In genomic region chr2:71631411-71631931, GRCh38 we compare ENCODE assay signal across 14 cellular contexts.
DNase-seq lines count a peak whose midpoint lies in the region; ATAC-seq and TF ChIP-seq lines count a peak whose summit lies in the region.
"Had no signal": no experiment of that assay in that cellular context is flagged by ENCODE, and none has a peak within 500 bp of the region (broad histone marks: within the 10 kb centered on the region; RNA-seq: fewer than 3 reads in every experiment).

No MANE protein-coding gene starts in this region.

- DNase-seq in EH (ENCODE audit: low read depth) (peak; percentile 77), NCI-H146 (lab: John Stamatoyannopoulos, UW) (peak; percentile 9), dorsolateral prefrontal cortex (no peak), omental fat pad (ENCODE audit: low spot score) (no peak), endothelial cell (ENCODE audit: low spot score) (no peak), iPS-NIHi11 (ENCODE audit: low spot score) (no peak)
- DNase-seq in activated T-cell treated with anti-CD3 and anti-CD28 coated beads, Interleukin-2, amount 50 U/mL, for 72 hours, result no peak
- no peak for DNase-seq in activated CD8-positive, alpha-beta T cell treated with anti-CD3 and anti-CD28 coated beads, Interleukin-2, amount 10 ng/mL, durations not matched to agents 7 days and 5 days
- DNase-seq: activated naive CD8-positive, alpha-beta T cell treated with anti-CD3 and anti-CD28 coated beads for 36 hours; Karpas-422; kidney; stimulated activated naive B cell treated with anti-CD40 and anti-IgM and Interleukin-4, amounts not matched to agents 10 μg/mL and 1 μg/mL and 100 μg/mL, for 72 hours had no signal

- intact Hi-C loops in dorsolateral prefrontal cortex (cut with DNase I), result no loop called here

- peaks cover 37% of the 10 kb centered on the region for H3K27me3 Mint-ChIP-seq in activated T-cell treated with anti-CD3 and anti-CD28 coated beads, Interleukin-2, amount 50 U/mL, for 72 hours (ENCODE audit: low read depth)
- peaks cover 2% of the 10 kb centered on the region for H3K27me3 Mint-ChIP-seq in endothelial cell (ENCODE audit: unreplicated experiment)
- peaks cover 10% of the 10 kb centered on the region for H3K27me3 Mint-ChIP-seq in activated CD8-positive, alpha-beta T cell treated with anti-CD3 and anti-CD28 coated beads, Interleukin-2, amount 10 ng/mL, durations not matched to agents 7 days and 5 days (ENCODE audit: low read depth)

- peak; percentile 55 for ATAC-seq in omental fat pad (ENCODE audit: low FRiP score)
- ATAC-seq in activated T-cell treated with anti-CD3 and anti-CD28 coated beads, Interleukin-2, amount 50 U/mL, for 72 hours (replicated peaks in 1 of 2), result no peak
- no peak for ATAC-seq in activated CD8-positive, alpha-beta T cell treated with anti-CD3 and anti-CD28 coated beads, Interleukin-2, amount 10 ng/mL, durations not matched to agents 7 days and 5 days
- ATAC-seq: stimulated activated naive B cell treated with anti-CD40 and anti-IgM and Interleukin-4, amounts not matched to agents 10 μg/mL and 1 μg/mL and 100 μg/mL, for 72 hours had no signal

- H3K36me3 Mint-ChIP-seq in activated T-cell treated with anti-CD3 and anti-CD28 coated beads, Interleukin-2, amount 50 U/mL, for 72 hours (ENCODE audit: insufficient read depth in 2 of 2), result no peaks in the 10 kb centered on the region
- peaks cover 49% of the 10 kb centered on the region for H3K36me3 Mint-ChIP-seq in endothelial cell (ENCODE audit: low read depth, unreplicated experiment)
- no peaks in the 10 kb centered on the region for H3K36me3 Mint-ChIP-seq in activated CD8-positive, alpha-beta T cell treated with anti-CD3 and anti-CD28 coated beads, Interleukin-2, amount 10 ng/mL, durations not matched to agents 7 days and 5 days (ENCODE audit: low read depth)
- H3K36me3 Mint-ChIP-seq: activated naive CD8-positive, alpha-beta T cell treated with anti-CD3 and anti-CD28 coated beads for 36 hours; stimulated activated naive B cell treated with anti-CD40 and anti-IgM and Interleukin-4, amounts not matched to agents 10 μg/mL and 1 μg/mL and 100 μg/mL, for 72 hours had no signal

- H3K27ac Mint-ChIP-seq in activated T-cell treated with anti-CD3 and anti-CD28 coated beads, Interleukin-2, amount 50 U/mL, for 72 hours, result no peak overlapping the region
- H3K27ac Mint-ChIP-seq in endothelial cell (ENCODE audit: unreplicated experiment), result no peak overlapping the region
- no peak overlapping the region for H3K27ac Mint-ChIP-seq in activated CD8-positive, alpha-beta T cell treated with anti-CD3 and anti-CD28 coated beads, Interleukin-2, amount 10 ng/mL, durations not matched to agents 7 days and 5 days
- H3K27ac Mint-ChIP-seq: activated naive CD8-positive, alpha-beta T cell treated with anti-CD3 and anti-CD28 coated beads for 36 hours; stimulated activated naive B cell treated with anti-CD40 and anti-IgM and Interleukin-4, amounts not matched to agents 10 μg/mL and 1 μg/mL and 100 μg/mL, for 72 hours had no signal

- POLR2A ChIA-PET in activated CD8-positive, alpha-beta T cell treated with anti-CD3 and anti-CD28 coated beads, Interleukin-2, amount 10 ng/mL, durations not matched to agents 7 days and 5 days (lab: Charles Lee), result no interaction called here

- no peak for TF ChIP-seq CTCF in dorsolateral prefrontal cortex (IDR thresholded peaks at IDR 0.05 in 54 of 56, conservative IDR thresholded peaks at IDR 0.05 in 2 of 56; ENCODE audit: low read depth in 1 of 56, partially characterized antibody in 56 of 56)
- no peak for TF ChIP-seq CTCF in omental fat pad (IDR thresholded peaks at IDR 0.05)
- no peak for TF ChIP-seq CTCF in endothelial cell (IDR thresholded peaks at IDR 0.05; ENCODE audit: unreplicated experiment)

- peak overlapping the region in 38 of 59 donors; percentile 5 to 58 (median 29) for H3K4me3 ChIP-seq in dorsolateral prefrontal cortex

- no peak overlapping the region for H3K4me3 Mint-ChIP-seq in activated T-cell treated with anti-CD3 and anti-CD28 coated beads, Interleukin-2, amount 50 U/mL, for 72 hours
- H3K4me3 Mint-ChIP-seq in endothelial cell (ENCODE audit: unreplicated experiment), result no peak overlapping the region
- no peak overlapping the region for H3K4me3 Mint-ChIP-seq in activated CD8-positive, alpha-beta T cell treated with anti-CD3 and anti-CD28 coated beads, Interleukin-2, amount 10 ng/mL, durations not matched to agents 7 days and 5 days
- H3K4me3 Mint-ChIP-seq: activated naive CD8-positive, alpha-beta T cell treated with anti-CD3 and anti-CD28 coated beads for 36 hours; stimulated activated naive B cell treated with anti-CD40 and anti-IgM and Interleukin-4, amounts not matched to agents 10 μg/mL and 1 μg/mL and 100 μg/mL, for 72 hours had no signal

- peak overlapping the region in 8 of 59 donors; percentile 6 to 58 (median 26) for H3K27ac ChIP-seq in dorsolateral prefrontal cortex
- H3K27ac ChIP-seq: C4-2B, VCaP had no signal

- no peaks in the 10 kb centered on the region for H3K4me1 Mint-ChIP-seq in activated T-cell treated with anti-CD3 and anti-CD28 coated beads, Interleukin-2, amount 50 U/mL, for 72 hours (ENCODE audit: low read depth)
- peaks cover 35% of the 10 kb centered on the region for H3K4me1 Mint-ChIP-seq in endothelial cell (ENCODE audit: unreplicated experiment)
- no peaks in the 10 kb centered on the region for H3K4me1 Mint-ChIP-seq in activated CD8-positive, alpha-beta T cell treated with anti-CD3 and anti-CD28 coated beads, Interleukin-2, amount 10 ng/mL, durations not matched to agents 7 days and 5 days (ENCODE audit: low read depth)
- H3K4me1 Mint-ChIP-seq: activated naive CD8-positive, alpha-beta T cell treated with anti-CD3 and anti-CD28 coated beads for 36 hours; stimulated activated naive B cell treated with anti-CD40 and anti-IgM and Interleukin-4, amounts not matched to agents 10 μg/mL and 1 μg/mL and 100 μg/mL, for 72 hours had no signal

- H3K9me3 Mint-ChIP-seq in activated T-cell treated with anti-CD3 and anti-CD28 coated beads, Interleukin-2, amount 50 U/mL, for 72 hours, result no peaks in the 10 kb centered on the region
- H3K9me3 Mint-ChIP-seq in endothelial cell (ENCODE audit: unreplicated experiment), result no peaks in the 10 kb centered on the region
- no peaks in the 10 kb centered on the region for H3K9me3 Mint-ChIP-seq in activated CD8-positive, alpha-beta T cell treated with anti-CD3 and anti-CD28 coated beads, Interleukin-2, amount 10 ng/mL, durations not matched to agents 7 days and 5 days (ENCODE audit: insufficient read depth)
- H3K9me3 Mint-ChIP-seq: activated naive CD8-positive, alpha-beta T cell treated with anti-CD3 and anti-CD28 coated beads for 36 hours had no signal

- CTCF ChIA-PET in activated CD8-positive, alpha-beta T cell treated with anti-CD3 and anti-CD28 coated beads, Interleukin-2, amount 10 ng/mL, durations not matched to agents 7 days and 5 days (lab: Charles Lee), result no interaction called here

- no peaks in the 10 kb centered on the region for H3K27me3 ChIP-seq in dorsolateral prefrontal cortex

Comparison
In these comparisons a context has a peak if more than half of its experiments do, and no peak if none do; other contexts are left out.
1. DNase-seq: peak in EH (single experiment) and NCI-H146 (single experiment); none in dorsolateral prefrontal cortex (0 of 10), omental fat pad (single experiment), activated T-cell treated with anti-CD3 and anti-CD28 coated beads, Interleukin-2, amount 50 U/mL, for 72 hours (0 of 2), endothelial cell (single experiment), iPS-NIHi11 (single experiment) and activated CD8-positive, alpha-beta T cell treated with anti-CD3 and anti-CD28 coated beads, Interleukin-2, amount 10 ng/mL, durations not matched to agents 7 days and 5 days (single experiment).